Comparison of ENCODE assay signal across 13 cellular contexts in genomic region chr15:31268911-31269784, GRCh38. TPM values are rescaled to one million over a fixed set of nuclear protein-coding genes. Genes with fewer than 3 reads are reported as not detected.
DNase-seq lines count a peak whose midpoint lies in the region; ATAC-seq, FAIRE-seq and TF ChIP-seq lines count a peak whose summit lies in the region.
"Had no signal": no experiment of that assay in that cellular context is flagged by ENCODE, and none has a peak within 500 bp of the region (broad histone marks: within the 10 kb centered on the region; RNA-seq: fewer than 3 reads in every experiment).

No MANE protein-coding gene starts in this region.

- no peaks in the 10 kb centered on the region for H3K27me3 Mint-ChIP-seq in activated T-cell treated with anti-CD3 and anti-CD28 coated beads, Interleukin-2, amount 50 U/mL, for 24 hours
- H3K27me3 Mint-ChIP-seq in activated T-cell treated with anti-CD3 and anti-CD28 coated beads, Interleukin-2, amount 50 U/mL, for 4 hours (ENCODE audit: low read depth) = no peaks in the 10 kb centered on the region

- no peak for TF ChIP-seq EP300 in stomach (IDR thresholded peaks at IDR 0.05)

- H3K4me3 ChIP-seq in hepatocyte = no peak overlapping the region
- H3K4me3 ChIP-seq in stomach = no peak overlapping the region

- H3K9me3 Mint-ChIP-seq in activated T-cell treated with anti-CD3 and anti-CD28 coated beads, Interleukin-2, amount 50 U/mL, for 24 hours = no peaks in the 10 kb centered on the region
- no peaks in the 10 kb centered on the region for H3K9me3 Mint-ChIP-seq in activated T-cell treated with anti-CD3 and anti-CD28 coated beads, Interleukin-2, amount 50 U/mL, for 4 hours

- TF ChIP-seq CTCF in hepatocyte (IDR thresholded peaks at IDR 0.05; ENCODE audit: poor library complexity) (no peak), stomach (IDR thresholded peaks at IDR 0.05) (no peak)

- H3K27ac ChIP-seq in hepatocyte (no peak overlapping the region), stomach (no peak overlapping the region)

- H3K27me3 ChIP-seq in hepatocyte = no peaks in the 10 kb centered on the region
- no peaks in the 10 kb centered on the region for H3K27me3 ChIP-seq in stomach

- H3K36me3 Mint-ChIP-seq in activated T-cell treated with anti-CD3 and anti-CD28 coated beads, Interleukin-2, amount 50 U/mL, for 24 hours (ENCODE audit: low read depth) = no peaks in the 10 kb centered on the region
- H3K36me3 Mint-ChIP-seq in activated T-cell treated with anti-CD3 and anti-CD28 coated beads, Interleukin-2, amount 50 U/mL, for 4 hours (ENCODE audit: insufficient read depth) = no peaks in the 10 kb centered on the region

- H3K36me3 ChIP-seq in hepatocyte (replicated peaks; ENCODE audit: insufficient read depth, low read depth) (no peaks in the 10 kb centered on the region), stomach (no peaks in the 10 kb centered on the region)

- H3K4me2 ChIP-seq in hepatocyte = no peak overlapping the region

- no peak for TF ChIP-seq POLR2A in stomach (IDR thresholded peaks at IDR 0.05)
- TF ChIP-seq POLR2A in GM12891 (IDR thresholded peaks at IDR 0.05; ENCODE audit: low read depth, low read length) = no peak

- H3K9me2 ChIP-seq in hepatocyte (replicated peaks; ENCODE audit: insufficient read depth) = no peaks in the 10 kb centered on the region

- WGBS in hepatocyte (ENCODE audit: low lambda C conversion rate, missing lambda C conversion rate) = 85% methylated on average over 11 of the region's 11 CpGs
- WGBS in stomach, 5 donors = 89 to 93% (median 90%) methylated on average over 11 of the region's 11 CpGs

- no peaks in the 10 kb centered on the region for H3K79me2 ChIP-seq in hepatocyte

- no peak for ATAC-seq in activated T-cell treated with anti-CD3 and anti-CD28 coated beads, Interleukin-2, amount 50 U/mL, for 4 hours
- ATAC-seq in HG03045 (IDR thresholded peaks at IDR 0.05; ENCODE audit: unreplicated experiment) = no peak

- no peak for FAIRE-seq in GM12891 (lab: Jason Lieb, UNC)
- FAIRE-seq: GM18507 had no signal

- H3K9me3 ChIP-seq in hepatocyte (ENCODE audit: low read depth) (no peaks in the 10 kb centered on the region), stomach (no peaks in the 10 kb centered on the region)

- peak; percentile 30 for DNase-seq in activated T-cell treated with anti-CD3 and anti-CD28 coated beads, Interleukin-2, amount 50 U/mL, for 24 hours
- DNase-seq in activated T-cell treated with anti-CD3 and anti-CD28 coated beads, Interleukin-2, amount 50 U/mL, for 4 hours = no peak
- DNase-seq in NCI-H345 (lab: John Stamatoyannopoulos, UW) = peak; percentile 41
- DNase-seq in hepatocyte (ENCODE audit: low spot score) = peak; percentile 21
- DNase-seq in stomach = peak; percentile 8
- DNase-seq in SHP77 (lab: John Stamatoyannopoulos, UW) = no peak
- DNase-seq in GM12891 (ENCODE audit: insufficient read length, low spot score) = no peak
- DNase-seq: left cardiac atrium; NCI-H1436 treated with DMSO at 0.1 percent for 48 hours; stimulated activated CD4-positive, alpha-beta T cell treated with anti-CD3 and anti-CD28 coated beads, Interleukin-12 subunit alpha, Interleukin-12 subunit beta, amount 100 ng/mL, for 4 hours; SW 1271 had no signal

- H2AFZ ChIP-seq in hepatocyte = no peak overlapping the region

- H3K4me1 Mint-ChIP-seq in activated T-cell treated with anti-CD3 and anti-CD28 coated beads, Interleukin-2, amount 50 U/mL, for 24 hours (ENCODE audit: low read depth) = peaks cover 60% of the 10 kb centered on the region
- H3K4me1 Mint-ChIP-seq in activated T-cell treated with anti-CD3 and anti-CD28 coated beads, Interleukin-2, amount 50 U/mL, for 4 hours (ENCODE audit: low read depth) = peaks cover 54% of the 10 kb centered on the region

- H3K4me3 Mint-ChIP-seq in activated T-cell treated with anti-CD3 and anti-CD28 coated beads, Interleukin-2, amount 50 U/mL, for 24 hours = no peak overlapping the region
- H3K4me3 Mint-ChIP-seq in activated T-cell treated with anti-CD3 and anti-CD28 coated beads, Interleukin-2, amount 50 U/mL, for 4 hours = no peak overlapping the region

- H3K4me1 ChIP-seq in hepatocyte (ENCODE audit: insufficient read depth) = peaks cover 13% of the 10 kb centered on the region
- peaks cover 22 to 69% (median 57%) of the 10 kb centered on the region in 4 donors for H3K4me1 ChIP-seq in stomach

- H3K27ac Mint-ChIP-seq in activated T-cell treated with anti-CD3 and anti-CD28 coated beads, Interleukin-2, amount 50 U/mL, for 24 hours = peak overlapping the region; percentile 18

- intact Hi-C loops in stomach (cut with DNase I; ENCODE audit: low total_unique reads) = no loop called here

- no peaks in the 10 kb centered on the region for H4K20me1 ChIP-seq in hepatocyte (ENCODE audit: insufficient read depth, poor library complexity, severe bottlenecking)

TF ChIP-seq in GM12891, 5 proteins besides CTCF, POLR2A, EP300 and RAD21:
- TF ChIP-seq POLR2AphosphoS5 (IDR thresholded peaks at IDR 0.05; ENCODE audit: low read depth, low read length) = no peak
- TF ChIP-seq PAX5 (IDR thresholded peaks at IDR 0.05; ENCODE audit: insufficient read depth, low read length, severe bottlenecking) = no peak
- TF ChIP-seq TAF1 (IDR thresholded peaks at IDR 0.05; ENCODE audit: low read depth, low read length) = no peak
- no peak for TF ChIP-seq SPI1 (IDR thresholded peaks at IDR 0.05; ENCODE audit: low read depth, low read length)
- TF ChIP-seq POU2F2 (IDR thresholded peaks at IDR 0.05; ENCODE audit: low read depth, low read length) = no peak
TF ChIP-seq in GM12891: peak in this region for 0.

RNA-seq across cellular contexts. Expression of gene KLF13, which starts 57.5 kb away (rescaled TPM):
- 10 to 100 TPM; 75.0 to 82.8 (median 81.8) TPM for total RNA-seq in activated T-cell treated with anti-CD3 and anti-CD28 coated beads, Interleukin-2, amount 50 U/mL, for 4 hours
- total RNA-seq in hepatocyte (35.4 and 51.2 TPM in 2 replicates), stomach (10 to 100 TPM in 4 of 5 donors, 1 to 10 TPM in 1; 9.3 to 74.0 (median 38.8) TPM)
- polyA plus RNA-seq in hepatocyte (27.3 and 32.7 TPM in 2 replicates), stomach (10 to 100 TPM; 23.0 to 30.7 (median 24.3) TPM)
- polyA plus RNA-seq in GM12891 (2012; ENCODE audit: low read depth, missing spikeins) = 47.3 TPM

Comparison
In these comparisons a context has a peak if more than half of its experiments do, and no peak if none do; other contexts are left out.
1. DNase-seq: peak in activated T-cell treated with anti-CD3 and anti-CD28 coated beads, Interleukin-2, amount 50 U/mL, for 24 hours (single experiment), NCI-H345 (single experiment), hepatocyte (single experiment) and stomach (single experiment); none in activated T-cell treated with anti-CD3 and anti-CD28 coated beads, Interleukin-2, amount 50 U/mL, for 4 hours (single experiment), SHP77 (0 of 2) and GM12891 (single experiment).